ENCODE assay signal across 21 cellular contexts in the genomic region with DNA sequence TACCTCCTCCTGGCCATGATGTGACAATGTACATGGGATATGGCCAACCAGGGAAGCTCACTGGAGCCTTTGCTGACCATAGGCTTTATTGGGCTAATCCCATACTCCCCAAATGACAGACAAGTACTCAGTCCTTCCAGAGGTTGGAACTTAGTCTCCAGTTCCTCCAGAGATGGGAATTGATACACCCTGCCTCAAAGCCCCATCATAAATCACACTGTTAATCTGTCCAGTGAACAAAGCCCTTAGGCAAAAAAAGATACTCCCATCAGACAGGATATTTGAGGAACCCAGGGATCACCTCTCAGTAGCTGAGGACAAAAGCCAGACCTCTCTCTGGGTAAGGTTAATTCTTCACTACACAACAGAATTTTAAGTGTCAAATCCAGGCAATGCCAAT.
"Had no signal": no experiment of that assay in that cellular context is flagged by ENCODE, and none has a peak within 500 bp of the region (broad histone marks: within the 10 kb centered on the region; RNA-seq: fewer than 3 reads in every experiment).

No MANE protein-coding gene starts in this region.

- H3K27me3 ChIP-seq: left lung, testis, transverse colon had no signal

- H3K9me3 ChIP-seq: left lung, lower lobe of right lung, mucosa of descending colon, testis, transverse colon had no signal

- H3K9me3 Mint-ChIP-seq: natural killer cell treated with Interleukin-12 subunit alpha and Interleukin-12 subunit beta and Interleukin-15 and Interleukin-18, amount 100 ng/mL, for 72 hours had no signal

- ATAC-seq: activated CD4-positive, alpha-beta T cell treated with anti-CD3 and anti-CD28 coated beads for 36 hours; left lung; lower lobe of right lung; mucosa of descending colon; natural killer cell treated with Interleukin-12 subunit alpha and Interleukin-12 subunit beta and Interleukin-15 and Interleukin-18, amount 100 ng/mL, for 72 hours; right cardiac atrium had no signal

- DNase-seq: activated CD4-positive, alpha-beta T cell treated with anti-CD3 and anti-CD28 coated beads for 36 hours; activated CD4-positive, CD25-positive, alpha-beta regulatory T cell; activated CD8-positive, alpha-beta memory T cell treated with anti-CD3 and anti-CD28 coated beads for 24 hours; activated effector memory CD4-positive, alpha-beta T cell treated with Interleukin-2 at 50 U/mL for 16 hours; activated naive CD4-positive, alpha-beta T cell treated with Interleukin-2 at 50 U/mL for 16 hours; dermis blood vessel endothelial cell; effector memory CD4-positive, alpha-beta T cell; head of caudate nucleus; hypothalamus; left lung; lower lobe of right lung; mesenchymal stem cell; mucosa of descending colon; posterior cingulate gyrus; right cardiac atrium; stimulated activated naive CD4-positive, alpha-beta T cell treated with Interleukin-2 at 50 U/mL for 16 hours; testis; transverse colon had no signal

- H3K27ac ChIP-seq: left lung, lower lobe of right lung, testis, transverse colon had no signal

- H3K27me3 Mint-ChIP-seq: activated CD4-positive, alpha-beta T cell treated with anti-CD3 and anti-CD28 coated beads for 36 hours; activated naive CD8-positive, alpha-beta T cell; central memory CD8-positive, alpha-beta T cell; natural killer cell treated with Interleukin-12 subunit alpha and Interleukin-12 subunit beta and Interleukin-15 and Interleukin-18, amount 100 ng/mL, for 72 hours had no signal

- H3K4me1 Mint-ChIP-seq: activated CD4-positive, alpha-beta T cell treated with anti-CD3 and anti-CD28 coated beads for 36 hours; central memory CD8-positive, alpha-beta T cell had no signal

- H3K4me3 Mint-ChIP-seq: activated CD4-positive, alpha-beta T cell treated with anti-CD3 and anti-CD28 coated beads for 36 hours; activated naive CD8-positive, alpha-beta T cell; central memory CD8-positive, alpha-beta T cell; natural killer cell treated with Interleukin-12 subunit alpha and Interleukin-12 subunit beta and Interleukin-15 and Interleukin-18, amount 100 ng/mL, for 72 hours had no signal

- H3K36me3 Mint-ChIP-seq: activated naive CD8-positive, alpha-beta T cell; natural killer cell treated with Interleukin-12 subunit alpha and Interleukin-12 subunit beta and Interleukin-15 and Interleukin-18, amount 100 ng/mL, for 72 hours had no signal

- H3K27ac Mint-ChIP-seq: activated CD4-positive, alpha-beta T cell treated with anti-CD3 and anti-CD28 coated beads for 36 hours; activated naive CD8-positive, alpha-beta T cell; natural killer cell treated with Interleukin-12 subunit alpha and Interleukin-12 subunit beta and Interleukin-15 and Interleukin-18, amount 100 ng/mL, for 72 hours had no signal

- H3K4me3 ChIP-seq: left lung, lower lobe of right lung, mucosa of descending colon, testis, transverse colon had no signal

- H3K36me3 ChIP-seq: left lung, lower lobe of right lung, transverse colon had no signal
